In genomic region chr11:267491-267994, GRCh38 we compare ENCODE assay signal across 10 cellular contexts. TPM values are rescaled to one million over a fixed set of nuclear protein-coding genes. Genes with fewer than 3 reads are reported as not detected.
DNase-seq lines count a peak whose midpoint lies in the region; ATAC-seq and TF ChIP-seq lines count a peak whose summit lies in the region.
"Had no signal": no experiment of that assay in that cellular context is flagged by ENCODE, and none has a peak within 500 bp of the region (broad histone marks: within the 10 kb centered on the region; RNA-seq: fewer than 3 reads in every experiment).

No MANE protein-coding gene starts in this region.

- H3K9me3 Mint-ChIP-seq in chondrocyte (ENCODE audit: low read depth): no peaks in the 10 kb centered on the region
- H3K9me3 Mint-ChIP-seq in endothelial cell (ENCODE audit: unreplicated experiment): no peaks in the 10 kb centered on the region

- peaks cover 35 to 38% of the 10 kb centered on the region in 2 experiments for H3K4me1 ChIP-seq in neutrophil (ENCODE audit: control insufficient read depth in 1 of 2, insufficient read depth in 1 of 2, low read depth in 1 of 2, low read length in 1 of 2)

- H3K36me3 Mint-ChIP-seq in chondrocyte (ENCODE audit: low read depth): no peaks in the 10 kb centered on the region
- H3K36me3 Mint-ChIP-seq in endothelial cell (ENCODE audit: low read depth, unreplicated experiment): peaks cover 7% of the 10 kb centered on the region

- peak overlapping the region; percentile 79 to 99 for H3K4me3 ChIP-seq in neutrophil (ENCODE audit: low read depth in 1 of 2, low read length in 1 of 2)
- H3K4me3 ChIP-seq: SJSA1 had no signal

- H3K4me1 Mint-ChIP-seq in chondrocyte (ENCODE audit: low read depth) (peaks cover 7% of the 10 kb centered on the region), endothelial cell (ENCODE audit: unreplicated experiment) (no peaks in the 10 kb centered on the region)

- peak; percentile 57 for ATAC-seq in SK-N-SH treated with all-trans-retinoic acid at 6 μM for 48 hours

- H3K4me3 Mint-ChIP-seq in chondrocyte (ENCODE audit: unreplicated experiment) (peak overlapping the region; percentile 52), endothelial cell (ENCODE audit: unreplicated experiment) (no peak overlapping the region)

- no peaks in the 10 kb centered on the region for H3K9me3 ChIP-seq in neutrophil
- H3K9me3 ChIP-seq: SJSA1 had no signal

- peak; percentile 44 for TF ChIP-seq POLR2A in GM18526 (IDR thresholded peaks at IDR 0.05; ENCODE audit: extremely low read depth, insufficient read length)

- no peaks in the 10 kb centered on the region for H3K27me3 ChIP-seq in neutrophil
- H3K27me3 ChIP-seq: SJSA1 had no signal

- H3K27ac Mint-ChIP-seq in chondrocyte (ENCODE audit: unreplicated experiment): no peak overlapping the region
- H3K27ac Mint-ChIP-seq in endothelial cell (ENCODE audit: unreplicated experiment): no peak overlapping the region

- H3K36me3 ChIP-seq in neutrophil: no peaks in the 10 kb centered on the region
- H3K36me3 ChIP-seq: SJSA1 had no signal

- peaks cover 9% of the 10 kb centered on the region for H3K27me3 Mint-ChIP-seq in chondrocyte (ENCODE audit: low read depth)
- peaks cover 2% of the 10 kb centered on the region for H3K27me3 Mint-ChIP-seq in endothelial cell (ENCODE audit: unreplicated experiment)

- DNase-seq in chondrocyte (ENCODE audit: low spot score): no peak
- no peak for DNase-seq in endothelial cell (ENCODE audit: low spot score)
- no peak for DNase-seq in SW480 (ENCODE audit: low spot score)
- DNase-seq in cortex of kidney (lab: John Stamatoyannopoulos, UW): no peak
- DNase-seq in NCI-H1105 treated with DMSO at 0.1 percent for 48 hours (lab: John Stamatoyannopoulos, UW): no peak

- H3K27ac ChIP-seq in neutrophil: peak overlapping the region; percentile 100
- H3K27ac ChIP-seq: SJSA1 had no signal

- TF ChIP-seq CTCF in chondrocyte (IDR thresholded peaks at IDR 0.05) (no peak), neutrophil (IDR thresholded peaks at IDR 0.05) (peak; percentile 9), endothelial cell (IDR thresholded peaks at IDR 0.05; ENCODE audit: unreplicated experiment) (no peak)

TF ChIP-seq in SK-N-SH treated with all-trans-retinoic acid at 6 μM for 48 hours, 23 proteins besides CTCF, POLR2A, EP300 and RAD21:
- TF ChIP-seq ZC3H10 (CRISPR knock-in tag; IDR thresholded peaks at IDR 0.05) (no peak), ZFP30 (CRISPR knock-in tag; IDR thresholded peaks at IDR 0.05) (no peak), POU6F1 (CRISPR knock-in tag; IDR thresholded peaks at IDR 0.05; ENCODE audit: borderline replicate concordance, low read depth) (no peak), BACH2 (CRISPR knock-in tag; IDR thresholded peaks at IDR 0.05; ENCODE audit: borderline replicate concordance) (no peak), PATZ1 (CRISPR knock-in tag; IDR thresholded peaks at IDR 0.05; ENCODE audit: borderline replicate concordance) (no peak), CSDC2 (CRISPR knock-in tag; IDR thresholded peaks at IDR 0.05) (no peak), ZNF70 (CRISPR knock-in tag; IDR thresholded peaks at IDR 0.05) (no peak), ESRRG (CRISPR knock-in tag; IDR thresholded peaks at IDR 0.05) (no peak), SNAI2 (CRISPR knock-in tag; IDR thresholded peaks at IDR 0.05) (no peak), TOX (CRISPR knock-in tag; IDR thresholded peaks at IDR 0.05; ENCODE audit: borderline replicate concordance) (no peak), ISL1 (CRISPR knock-in tag; IDR thresholded peaks at IDR 0.05) (no peak), GLIS3 (CRISPR knock-in tag; IDR thresholded peaks at IDR 0.05) (no peak), ZNF565 (CRISPR knock-in tag; conservative IDR thresholded peaks at IDR 0.05; ENCODE audit: low read depth) (no peak), ZFP3 (CRISPR knock-in tag; IDR thresholded peaks at IDR 0.05) (no peak), CREB5 (CRISPR knock-in tag; IDR thresholded peaks at IDR 0.05; ENCODE audit: low read depth) (no peak)
- TF ChIP-seq, protein P1, sequence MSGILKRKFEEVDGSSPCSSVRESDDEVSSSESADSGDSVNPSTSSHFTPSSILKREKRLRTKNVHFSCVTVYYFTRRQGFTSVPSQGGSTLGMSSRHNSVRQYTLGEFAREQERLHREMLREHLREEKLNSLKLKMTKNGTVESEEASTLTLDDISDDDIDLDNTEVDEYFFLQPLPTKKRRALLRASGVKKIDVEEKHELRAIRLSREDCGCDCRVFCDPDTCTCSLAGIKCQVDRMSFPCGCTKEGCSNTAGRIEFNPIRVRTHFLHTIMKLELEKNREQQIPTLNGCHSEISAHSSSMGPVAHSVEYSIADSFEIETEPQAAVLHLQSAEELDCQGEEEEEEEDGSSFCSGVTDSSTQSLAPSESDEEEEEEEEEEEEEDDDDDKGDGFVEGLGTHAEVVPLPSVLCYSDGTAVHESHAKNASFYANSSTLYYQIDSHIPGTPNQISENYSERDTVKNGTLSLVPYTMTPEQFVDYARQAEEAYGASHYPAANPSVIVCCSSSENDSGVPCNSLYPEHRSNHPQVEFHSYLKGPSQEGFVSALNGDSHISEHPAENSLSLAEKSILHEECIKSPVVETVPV (CRISPR knock-in tag; IDR thresholded peaks at IDR 0.05): no peak

RNA-seq across cellular contexts. Expression of gene NLRP6, which starts 10.7 kb away (rescaled TPM):
- total RNA-seq in chondrocyte (not detected in 3 replicates), endothelial cell (ENCODE audit: unreplicated experiment) (not detected)
- total RNA-seq: lung microvascular endothelial cell, SJSA1 had no signal

RNA-seq across cellular contexts. Expression of gene PGGHG, which starts 21.4 kb away (rescaled TPM):
- total RNA-seq in chondrocyte (35.6 to 49.5 TPM (median 49.4 TPM) in 3 replicates), endothelial cell (ENCODE audit: unreplicated experiment) (69.7 TPM)

RNA-seq across cellular contexts. Expression of gene PSMD13, which starts 30.8 kb away (rescaled TPM):
- total RNA-seq in chondrocyte: 103 to 122 TPM (median 104 TPM) in 3 replicates
- total RNA-seq in endothelial cell (ENCODE audit: unreplicated experiment): 189 TPM

RNA-seq across cellular contexts. Expression of gene SIRT3, which starts 31.4 kb away (rescaled TPM):
- total RNA-seq in chondrocyte (14.5 to 20.9 TPM (median 18.5 TPM) in 3 replicates), endothelial cell (ENCODE audit: unreplicated experiment) (23.4 TPM)

RNA-seq across cellular contexts. Expression of gene IFITM5, which starts 31.8 kb away (rescaled TPM):
- not detected in 3 replicates for total RNA-seq in chondrocyte
- not detected for total RNA-seq in endothelial cell (ENCODE audit: unreplicated experiment)
- total RNA-seq: lung microvascular endothelial cell, SJSA1 had no signal
